ENCODE assay signal across 8 cellular contexts in genomic region chr14:55699131-55700057, GRCh38.
A peak's percentile ranks its signal among the peaks of the same experiment; 100 is the strongest.
DNase-seq lines count a peak whose midpoint lies in the region; ATAC-seq lines count a peak whose summit lies in the region.
"Had no signal": no experiment of that assay in that cellular context is flagged by ENCODE, and none has a peak within 500 bp of the region (broad histone marks: within the 10 kb centered on the region; RNA-seq: fewer than 3 reads in every experiment).

No MANE protein-coding gene starts in this region.

- in situ Hi-C loops in G401 (cut with HindIII; ENCODE audit: low sequenced_read_pairs) = no loop called here

- no peak for ATAC-seq in GM21447 (IDR thresholded peaks at IDR 0.05; ENCODE audit: unreplicated experiment)

- peak; percentile 69 for DNase-seq in G401 (ENCODE audit: low spot score)
- peak; percentile 52 for DNase-seq in MV-4-11 (lab: John Stamatoyannopoulos, UW)
- peak; percentile 56 for DNase-seq in cerebellar cortex (ENCODE audit: low spot score)
- DNase-seq in myocyte (ENCODE audit: low read depth) = peak; percentile 81
- DNase-seq in UCSD-AML1 (lab: John Stamatoyannopoulos, UW; ENCODE audit: unreplicated experiment) = no peak
- no peak for DNase-seq in central memory CD4-positive, alpha-beta T cell
- DNase-seq: activated CD8-positive, alpha-beta memory T cell treated with anti-CD3 and anti-CD28 coated beads, Interleukin-2, amount 50 U/mL, for 4 hours had no signal

Comparison
In these comparisons a context has a peak if more than half of its experiments do, and no peak if none do; other contexts are left out.
1. DNase-seq: peak in G401 (single experiment), MV-4-11 (single experiment), cerebellar cortex (single experiment) and myocyte (single experiment); none in UCSD-AML1 (single experiment) and central memory CD4-positive, alpha-beta T cell (single experiment).